17 cellular contexts compared by ENCODE assay signal in the genomic region with DNA sequence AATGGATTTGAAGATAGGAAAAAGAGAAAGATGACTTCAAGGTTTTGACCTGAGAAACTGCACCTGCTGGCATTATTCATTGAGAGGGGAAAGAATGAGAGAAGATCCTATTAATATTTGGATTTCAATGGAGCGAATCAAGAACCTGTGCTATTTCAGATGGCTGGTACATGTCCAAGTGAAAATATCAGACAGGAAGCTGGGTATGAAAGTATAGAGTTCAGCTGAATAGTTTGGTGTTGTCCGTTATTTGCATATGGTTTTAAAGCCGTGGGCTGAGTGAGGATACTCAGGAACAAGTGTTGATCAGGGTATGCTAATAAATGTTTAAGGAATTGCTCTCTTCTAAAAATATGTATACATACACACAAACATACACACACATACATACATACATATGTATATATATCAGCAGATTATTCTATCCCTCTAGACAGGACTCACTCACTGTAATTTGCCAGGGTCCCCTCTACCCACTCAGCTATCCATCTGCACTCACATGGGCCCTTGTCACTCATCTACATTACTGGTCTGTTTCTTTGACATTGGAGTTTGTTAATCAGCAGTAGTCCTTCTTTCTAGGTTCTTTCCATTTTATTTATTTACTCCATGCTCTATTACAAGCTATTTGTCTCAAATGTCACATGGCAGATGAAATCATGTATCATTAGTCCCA. TPM values are rescaled to one million over a fixed set of nuclear protein-coding genes. Genes with fewer than 3 reads are reported as not detected.
DNase-seq lines count a peak whose midpoint lies in the region; ATAC-seq and TF ChIP-seq lines count a peak whose summit lies in the region.
"Had no signal": no experiment of that assay in that cellular context is flagged by ENCODE, and none has a peak within 500 bp of the region (broad histone marks: within the 10 kb centered on the region; RNA-seq: fewer than 3 reads in every experiment).

No MANE protein-coding gene starts in this region.

- CTCF ChIA-PET in T-cell (lab: Charles Lee): interaction anchor here in 1 of 2 donors (1.5 kb wide), 1 partner anchor 14 kb away, joined by 4 read pairs; no protein-coding TSS in a partner anchor

- H3K4me3 Mint-ChIP-seq in T-cell: no peak overlapping the region
- H3K4me3 Mint-ChIP-seq: activated T-helper 1 cell treated with anti-CD3 and anti-CD28 coated beads, Interleukin-12 subunit alpha, Interleukin-12 subunit beta, Interleukin-2, Interleukin-4 antibody, amounts not matched to agents 30 ng/mL and 10 ng/mL and 1 ng/mL, durations not matched to agents 14 hours and 24 hours and 36 hours; IgD-negative memory B cell had no signal

- no peaks in the 10 kb centered on the region for H3F3A ChIP-seq in DOHH2 (ENCODE audit: control insufficient read depth, insufficient read depth)

- no peak overlapping the region for H3K27ac ChIP-seq in DOHH2 (ENCODE audit: low read depth, low read length)
- H3K27ac ChIP-seq: 22Rv1, brain microvascular endothelial cell, upper lobe of right lung had no signal

- POLR2A ChIA-PET in T-cell (lab: Charles Lee): no interaction called here

- H3K27me3 Mint-ChIP-seq in T-cell: no peaks in the 10 kb centered on the region

- no peak overlapping the region for H3K27ac Mint-ChIP-seq in T-cell
- H3K27ac Mint-ChIP-seq: activated T-helper 1 cell treated with anti-CD3 and anti-CD28 coated beads, Interleukin-12 subunit alpha, Interleukin-12 subunit beta, Interleukin-2, Interleukin-4 antibody, amounts not matched to agents 30 ng/mL and 10 ng/mL and 1 ng/mL, durations not matched to agents 14 hours and 24 hours and 36 hours; IgD-negative memory B cell had no signal

- ATAC-seq in GM19351 (IDR thresholded peaks at IDR 0.05; ENCODE audit: unreplicated experiment) (peak; percentile 95), HG02623 (IDR thresholded peaks at IDR 0.05; ENCODE audit: unreplicated experiment) (peak; percentile 96), HG03354 (IDR thresholded peaks at IDR 0.05; ENCODE audit: poor library complexity, severe bottlenecking, unreplicated experiment) (peak; percentile 97), T-cell (replicated peaks in 1 of 4) (no peak)
- ATAC-seq: sciatic nerve, upper lobe of right lung had no signal

- H3K4me2 ChIP-seq in DOHH2 (ENCODE audit: low read length): peak overlapping the region; percentile 33

- H3K9me2 ChIP-seq in DOHH2 (replicated peaks; ENCODE audit: control insufficient read depth, low read length): no peaks in the 10 kb centered on the region

- DNase-seq in A172 (ENCODE audit: low spot score) (no peak), HPDE6-E6E7 (ENCODE audit: extremely low spot score) (no peak), C1 segment of cervical spinal cord (lab: John Stamatoyannopoulos, UW) (no peak), T-cell (no peak)
- DNase-seq: brain microvascular endothelial cell, erythroblast, NCI-H2029, Right ventricle myocardium superior, upper lobe of right lung had no signal

- H3K27me3 ChIP-seq in DOHH2 (ENCODE audit: control insufficient read depth, low read length): no peaks in the 10 kb centered on the region
- H3K27me3 ChIP-seq: brain microvascular endothelial cell, upper lobe of right lung had no signal

- no peak for TF ChIP-seq CTCF in DOHH2 (IDR thresholded peaks at IDR 0.05; ENCODE audit: low read depth, low read length, poor library complexity, severe bottlenecking)

- H3K36me3 ChIP-seq in DOHH2 (ENCODE audit: control insufficient read depth, low read length): no peaks in the 10 kb centered on the region
- H3K36me3 ChIP-seq: brain microvascular endothelial cell, upper lobe of right lung had no signal

- 0 out of 2 replicates have a peak overlapping the region, but pooled peaks have one; percentile 12 for H3K4me3 ChIP-seq in DOHH2 (ENCODE audit: low read length)
- H3K4me3 ChIP-seq: upper lobe of right lung had no signal

- H3K36me3 Mint-ChIP-seq in T-cell: no peaks in the 10 kb centered on the region
- H3K36me3 Mint-ChIP-seq: IgD-negative memory B cell had no signal

- H3K9me3 ChIP-seq in DOHH2 (ENCODE audit: control insufficient read depth, insufficient read depth, low read length): no peaks in the 10 kb centered on the region
- H3K9me3 ChIP-seq: upper lobe of right lung had no signal

- H3K79me2 ChIP-seq in DOHH2 (ENCODE audit: control insufficient read depth, low read length): no peaks in the 10 kb centered on the region

- H4K20me1 ChIP-seq in DOHH2 (ENCODE audit: control insufficient read depth, insufficient read depth, low read depth, low read length): no peaks in the 10 kb centered on the region

- H3K4me1 Mint-ChIP-seq in T-cell: no peaks in the 10 kb centered on the region

- H3K4me1 ChIP-seq in DOHH2 (ENCODE audit: control insufficient read depth, low read length): peaks cover 33% of the 10 kb centered on the region
- H3K4me1 ChIP-seq: upper lobe of right lung had no signal

- peaks cover 0 to 4% (median 0%) of the 10 kb centered on the region in 3 donors for H3K9me3 Mint-ChIP-seq in T-cell
- H3K9me3 Mint-ChIP-seq: activated T-helper 1 cell treated with anti-CD3 and anti-CD28 coated beads, Interleukin-12 subunit alpha, Interleukin-12 subunit beta, Interleukin-2, Interleukin-4 antibody, amounts not matched to agents 30 ng/mL and 10 ng/mL and 1 ng/mL, durations not matched to agents 14 hours and 24 hours and 36 hours had no signal

RNA-seq across cellular contexts. Expression of a gene that starts 33.9 kb away (rescaled TPM):
- total RNA-seq in A172 (2014; rRNA removed; shearing (Covaris generic)): 1.5 and 1.8 TPM in 2 replicates
- 10 to 100 TPM; 23.4 to 64.1 (median 31.0) TPM for total RNA-seq in T-cell

Comparison
In these comparisons a context has a peak if more than half of its experiments do, and no peak if none do; other contexts are left out.
1. ATAC-seq: peak in GM19351 (single experiment), HG02623 (single experiment) and HG03354 (single experiment); none in T-cell (0 of 4).